8 cellular contexts compared by ENCODE assay signal in genomic region chr1:214281902-214282695, GRCh38. TPM values are rescaled to one million over a fixed set of nuclear protein-coding genes. Genes with fewer than 3 reads are reported as not detected.
DNase-seq lines count a peak whose midpoint lies in the region; ATAC-seq and TF ChIP-seq lines count a peak whose summit lies in the region.

No MANE protein-coding gene starts in this region.

- peak overlapping the region; percentile 95 for H3K14ac ChIP-seq in IMR-90 (replicated peaks; ENCODE audit: low read depth, low read length)

- peak overlapping the region; percentile 52 to 53 for H4K8ac ChIP-seq in IMR-90 (ENCODE audit: low read depth in 2 of 2, low read length in 2 of 2)

- H3K9me1 ChIP-seq in IMR-90 (ENCODE audit: insufficient read depth, low read length) = no peaks in the 10 kb centered on the region

- dilution Hi-C loops in IMR-90 (cut with HindIII; ENCODE audit: low sequenced_read_pairs, unreplicated experiment) = no loop called here

- H2BK120ac ChIP-seq in IMR-90 (ENCODE audit: low read depth, low read length) = peak overlapping the region; percentile 73

- peak overlapping the region; percentile 39 for H4K5ac ChIP-seq in IMR-90 (ENCODE audit: low read depth, low read length)

- H3K4me3 ChIP-seq in IMR-90 (ENCODE audit: insufficient read depth, low read depth, low read length) = peak overlapping the region; percentile 92
- peak overlapping the region; percentile 95 for H3K4me3 ChIP-seq in fibroblast of villous mesenchyme (ENCODE audit: low read depth, low read length)
- peak overlapping the region; percentile 92 for H3K4me3 ChIP-seq in osteoblast (ENCODE audit: insufficient read depth, low read length)

- peak overlapping the region; percentile 66 for H2AK5ac ChIP-seq in IMR-90 (ENCODE audit: low read depth, low read length)

- peaks cover 3% of the 10 kb centered on the region; the same call in 1 of the 2 replicates for H3K4me1 ChIP-seq in IMR-90 (ENCODE audit: control insufficient read depth, insufficient read depth, low read length)
- H3K4me1 ChIP-seq in osteoblast (ENCODE audit: insufficient read depth, low read length) = peaks cover 19% of the 10 kb centered on the region

- CTCF ChIA-PET in IMR-90 (lab: Yijun Ruan, JAX) = interaction anchor here (1.0 to 1.3 kb wide), 2 partner anchors 11 to 50 kb away, joined by 3 read pairs; no protein-coding TSS in a partner anchor

- H2BK15ac ChIP-seq in IMR-90 (ENCODE audit: low read depth, low read length) = peak overlapping the region; percentile 35; the same call in 2 of the 3 replicates

- POLR2A ChIA-PET in IMR-90 (lab: Charles Lee; ENCODE audit: unreplicated experiment) = no interaction called here

- H3K36me3 ChIP-seq in IMR-90 (ENCODE audit: control insufficient read depth, insufficient read depth, low read length) = no peaks in the 10 kb centered on the region
- H3K36me3 ChIP-seq in osteoblast (ENCODE audit: insufficient read depth, low read length) = no peaks in the 10 kb centered on the region

- no peak for TF ChIP-seq POLR2A in IMR-90 (IDR thresholded peaks at IDR 0.05; ENCODE audit: low read depth, low read length)

- TF ChIP-seq RAD21 in IMR-90 (IDR thresholded peaks at IDR 0.05; ENCODE audit: low read length) = no peak

- H3K18ac ChIP-seq in IMR-90 (ENCODE audit: low read depth, low read length) = peak overlapping the region; percentile 56

- H4K20me1 ChIP-seq in IMR-90 (ENCODE audit: insufficient read depth, low read length) (no peaks in the 10 kb centered on the region), osteoblast (ENCODE audit: insufficient read depth, low read length) (peaks cover 6% of the 10 kb centered on the region)

- H3K9ac ChIP-seq in IMR-90 (ENCODE audit: low read depth, low read length) = peak overlapping the region; percentile 39

- H2BK20ac ChIP-seq in IMR-90 (ENCODE audit: low read depth, low read length) = peak overlapping the region; percentile 73

- peak overlapping the region; percentile 94 for H2AK9ac ChIP-seq in IMR-90 (replicated peaks; ENCODE audit: low read depth, low read length, poor library complexity)

- intact Hi-C loops in IMR-90 (cut with micrococcal nuclease) = no loop called here

- peak overlapping the region; percentile 95 for H2AFZ ChIP-seq in IMR-90 (replicated peaks; ENCODE audit: low read length, poor library complexity)
- H2AFZ ChIP-seq in osteoblast (ENCODE audit: low read length) = peak overlapping the region; percentile 98

- H3K79me1 ChIP-seq in IMR-90 (ENCODE audit: low read depth in 1 of 2, low read length in 2 of 2) = peaks cover 21 to 33% of the 10 kb centered on the region in 2 experiments

- H3K4me2 ChIP-seq in IMR-90 (ENCODE audit: low read depth, low read length) (peak overlapping the region; percentile 84), osteoblast (ENCODE audit: insufficient read depth, low read length) (peak overlapping the region; percentile 100)

- peak overlapping the region; percentile 55 for H3K4ac ChIP-seq in IMR-90 (ENCODE audit: low read depth, low read length)

- H3K9me3 ChIP-seq in IMR-90 (ENCODE audit: control insufficient read depth, insufficient read depth, low read length) (no peaks in the 10 kb centered on the region), osteoblast (ENCODE audit: low read depth, low read length) (no peaks in the 10 kb centered on the region)

- DNase-seq in NCI-H1417 (lab: John Stamatoyannopoulos, UW) (peak in 2 of 3 experiments; percentile 62 to 79), NCI-H1417 treated with DMSO at 0.1 percent for 48 hours (lab: John Stamatoyannopoulos, UW) (no peak), IMR-90 (peak; percentile 69), UCSD-AML1 (lab: John Stamatoyannopoulos, UW; ENCODE audit: unreplicated experiment) (peak; percentile 53), fibroblast of villous mesenchyme (ENCODE audit: low read depth) (peak; percentile 85), osteoblast (ENCODE audit: insufficient read length, low spot score, missing footprints) (peak; percentile 87)
- no peak for DNase-seq in stimulated activated CD8-positive, alpha-beta memory T cell treated with anti-CD3 and anti-CD28 coated beads, Interleukin-4, amount 100 ng/mL, for 48 hours

- WGBS in IMR-90 (ENCODE audit: extremely low coverage in 2 of 2, insufficient read length in 1 of 2), 2 experiments = 20% methylated on average over 1 of the region's 9 CpGs; no CpG with 5 or more reads in 1 of the 2 experiments

- H4K91ac ChIP-seq in IMR-90 (ENCODE audit: insufficient read depth, low read depth, low read length) = peak overlapping the region; percentile 64

- peak overlapping the region; percentile 37; the same call in 1 of the 2 replicates for H3K56ac ChIP-seq in IMR-90 (ENCODE audit: extremely low read depth, insufficient read depth, low read length)

- H3K23ac ChIP-seq in IMR-90 (ENCODE audit: low read depth, low read length) = peak overlapping the region; percentile 22

- peak overlapping the region; percentile 72 for H2BK5ac ChIP-seq in IMR-90 (ENCODE audit: low read depth, low read length, poor library complexity, severe bottlenecking)

- TF ChIP-seq CTCF in IMR-90 (conservative IDR thresholded peaks at IDR 0.05; ENCODE audit: low read depth, low read length) (no peak), fibroblast of villous mesenchyme (IDR thresholded peaks at IDR 0.05; ENCODE audit: insufficient read depth, low read depth, low read length) (no peak), osteoblast (IDR thresholded peaks at IDR 0.05; ENCODE audit: extremely low read depth, low read depth, low read length) (no peak)

- BruUV-seq in IMR-90 (replicated peaks; lab: Mats Ljungman, UMichigan) = no TSS peak

- H3K79me2 ChIP-seq in osteoblast (ENCODE audit: insufficient read depth, low read length) = peaks cover 30% of the 10 kb centered on the region

- H3K27ac ChIP-seq in IMR-90 (ENCODE audit: insufficient read depth, low read length) (peak overlapping the region; percentile 75), osteoblast (ENCODE audit: low read depth, low read length) (peak overlapping the region; percentile 51)

- in situ Hi-C loops in IMR-90 (cut with MboI; ENCODE audit: low sequenced_read_pairs) = no loop called here

- H3K27me3 ChIP-seq in IMR-90 (ENCODE audit: control insufficient read depth, insufficient read depth, low read length) (no peaks in the 10 kb centered on the region), osteoblast (ENCODE audit: insufficient read depth, low read length) (no peaks in the 10 kb centered on the region)

- ATAC-seq in IMR-90 (ENCODE audit: low read depth) = peak; percentile 33
- no peak for ATAC-seq in HG03025 (IDR thresholded peaks at IDR 0.05; ENCODE audit: low FRiP score, unreplicated experiment)

TF ChIP-seq in IMR-90, 13 proteins besides CTCF, POLR2A, EP300 and RAD21:
- TF ChIP-seq FOS (IDR thresholded peaks at IDR 0.05; ENCODE audit: low read depth, low read length) = no peak
- no peak for TF ChIP-seq ELK1 (IDR thresholded peaks at IDR 0.05; ENCODE audit: borderline replicate concordance, low read depth, low read length)
- TF ChIP-seq MAFK (IDR thresholded peaks at IDR 0.05; ENCODE audit: low read depth, low read length) = no peak
- no peak for TF ChIP-seq MAZ (IDR thresholded peaks at IDR 0.05; ENCODE audit: borderline replicate concordance, low read depth, low read length)
- no peak for TF ChIP-seq SMC3 (IDR thresholded peaks at IDR 0.05; ENCODE audit: low read depth, low read length)
- peak; percentile 90 for TF ChIP-seq CEBPB (IDR thresholded peaks at IDR 0.05; ENCODE audit: low read depth, low read length)

RNA-seq across cellular contexts. Expression of gene SMYD2, which starts 1.1 kb away (rescaled TPM):
- total RNA-seq in IMR-90 (2012; rRNA removed) (45.8 and 61.7 TPM in 2 replicates), fibroblast of villous mesenchyme (40.3 and 48.8 TPM in 2 replicates), osteoblast (39.4 and 39.8 TPM in 2 replicates)
- 27.6 and 32.7 TPM in 2 replicates for polyA plus RNA-seq in IMR-90 (2012; rRNA removed)
- 9.0 and 13.6 TPM in 2 replicates for polyA plus RNA-seq in IMR-90 (2012; cell fraction: cytosol; rRNA removed)
- polyA plus RNA-seq in IMR-90 (2012; cell fraction: nucleus; rRNA removed; ENCODE audit: low replicate concordance) = 10.1 and 41.2 TPM in 2 replicates

Comparison
In these comparisons a context has a peak if more than half of its experiments do, and no peak if none do; other contexts are left out.
1. DNase-seq: peak in NCI-H1417 (2 of 3), IMR-90 (single experiment), UCSD-AML1 (single experiment), fibroblast of villous mesenchyme (single experiment) and osteoblast (single experiment); none in NCI-H1417 treated with DMSO at 0.1 percent for 48 hours (single experiment) and stimulated activated CD8-positive, alpha-beta memory T cell treated with anti-CD3 and anti-CD28 coated beads, Interleukin-4, amount 100 ng/mL, for 48 hours (single experiment).
2. Peak in every context shown above with its lines, with median percentiles within 50 percentile points of each other: H3K4me3 ChIP-seq.